2 cellular contexts compared by ENCODE assay signal in the genomic region with DNA sequence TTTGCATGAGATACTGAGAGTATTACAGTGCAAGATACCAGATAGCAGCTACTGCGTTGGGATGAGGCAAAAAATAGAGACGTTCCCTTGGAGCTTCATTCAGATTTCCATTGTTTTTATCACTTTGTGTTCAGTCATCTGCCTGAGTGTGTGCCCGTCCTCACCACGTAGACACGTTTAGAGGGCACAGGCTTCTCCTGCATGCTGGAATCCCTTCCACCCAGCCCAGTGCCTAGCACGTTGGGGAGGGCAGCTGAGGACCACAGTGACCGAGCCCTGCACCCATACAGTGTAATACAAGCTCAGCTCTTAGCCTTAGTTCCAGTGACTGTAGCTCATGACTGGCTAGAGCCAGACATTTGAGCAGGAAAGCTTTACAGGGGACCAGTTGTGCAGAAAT.
TF ChIP-seq lines count a peak whose summit lies in the region.

No MANE protein-coding gene starts in this region.

TF ChIP-seq in GM23338, 12 proteins besides CTCF, POLR2A, EP300 and RAD21:
- TF ChIP-seq CREB1 (CRISPR knock-in tag; IDR thresholded peaks at IDR 0.05; ENCODE audit: low read depth) (no peak), STAT1 (IDR thresholded peaks at IDR 0.05; ENCODE audit: unreplicated experiment) (no peak), ZNF331 (CRISPR knock-in tag; IDR thresholded peaks at IDR 0.05; ENCODE audit: low read depth) (no peak), EZH2phosphoT487 (IDR thresholded peaks at IDR 0.05; ENCODE audit: unreplicated experiment) (no peak)
- TF ChIP-seq, protein P1, sequence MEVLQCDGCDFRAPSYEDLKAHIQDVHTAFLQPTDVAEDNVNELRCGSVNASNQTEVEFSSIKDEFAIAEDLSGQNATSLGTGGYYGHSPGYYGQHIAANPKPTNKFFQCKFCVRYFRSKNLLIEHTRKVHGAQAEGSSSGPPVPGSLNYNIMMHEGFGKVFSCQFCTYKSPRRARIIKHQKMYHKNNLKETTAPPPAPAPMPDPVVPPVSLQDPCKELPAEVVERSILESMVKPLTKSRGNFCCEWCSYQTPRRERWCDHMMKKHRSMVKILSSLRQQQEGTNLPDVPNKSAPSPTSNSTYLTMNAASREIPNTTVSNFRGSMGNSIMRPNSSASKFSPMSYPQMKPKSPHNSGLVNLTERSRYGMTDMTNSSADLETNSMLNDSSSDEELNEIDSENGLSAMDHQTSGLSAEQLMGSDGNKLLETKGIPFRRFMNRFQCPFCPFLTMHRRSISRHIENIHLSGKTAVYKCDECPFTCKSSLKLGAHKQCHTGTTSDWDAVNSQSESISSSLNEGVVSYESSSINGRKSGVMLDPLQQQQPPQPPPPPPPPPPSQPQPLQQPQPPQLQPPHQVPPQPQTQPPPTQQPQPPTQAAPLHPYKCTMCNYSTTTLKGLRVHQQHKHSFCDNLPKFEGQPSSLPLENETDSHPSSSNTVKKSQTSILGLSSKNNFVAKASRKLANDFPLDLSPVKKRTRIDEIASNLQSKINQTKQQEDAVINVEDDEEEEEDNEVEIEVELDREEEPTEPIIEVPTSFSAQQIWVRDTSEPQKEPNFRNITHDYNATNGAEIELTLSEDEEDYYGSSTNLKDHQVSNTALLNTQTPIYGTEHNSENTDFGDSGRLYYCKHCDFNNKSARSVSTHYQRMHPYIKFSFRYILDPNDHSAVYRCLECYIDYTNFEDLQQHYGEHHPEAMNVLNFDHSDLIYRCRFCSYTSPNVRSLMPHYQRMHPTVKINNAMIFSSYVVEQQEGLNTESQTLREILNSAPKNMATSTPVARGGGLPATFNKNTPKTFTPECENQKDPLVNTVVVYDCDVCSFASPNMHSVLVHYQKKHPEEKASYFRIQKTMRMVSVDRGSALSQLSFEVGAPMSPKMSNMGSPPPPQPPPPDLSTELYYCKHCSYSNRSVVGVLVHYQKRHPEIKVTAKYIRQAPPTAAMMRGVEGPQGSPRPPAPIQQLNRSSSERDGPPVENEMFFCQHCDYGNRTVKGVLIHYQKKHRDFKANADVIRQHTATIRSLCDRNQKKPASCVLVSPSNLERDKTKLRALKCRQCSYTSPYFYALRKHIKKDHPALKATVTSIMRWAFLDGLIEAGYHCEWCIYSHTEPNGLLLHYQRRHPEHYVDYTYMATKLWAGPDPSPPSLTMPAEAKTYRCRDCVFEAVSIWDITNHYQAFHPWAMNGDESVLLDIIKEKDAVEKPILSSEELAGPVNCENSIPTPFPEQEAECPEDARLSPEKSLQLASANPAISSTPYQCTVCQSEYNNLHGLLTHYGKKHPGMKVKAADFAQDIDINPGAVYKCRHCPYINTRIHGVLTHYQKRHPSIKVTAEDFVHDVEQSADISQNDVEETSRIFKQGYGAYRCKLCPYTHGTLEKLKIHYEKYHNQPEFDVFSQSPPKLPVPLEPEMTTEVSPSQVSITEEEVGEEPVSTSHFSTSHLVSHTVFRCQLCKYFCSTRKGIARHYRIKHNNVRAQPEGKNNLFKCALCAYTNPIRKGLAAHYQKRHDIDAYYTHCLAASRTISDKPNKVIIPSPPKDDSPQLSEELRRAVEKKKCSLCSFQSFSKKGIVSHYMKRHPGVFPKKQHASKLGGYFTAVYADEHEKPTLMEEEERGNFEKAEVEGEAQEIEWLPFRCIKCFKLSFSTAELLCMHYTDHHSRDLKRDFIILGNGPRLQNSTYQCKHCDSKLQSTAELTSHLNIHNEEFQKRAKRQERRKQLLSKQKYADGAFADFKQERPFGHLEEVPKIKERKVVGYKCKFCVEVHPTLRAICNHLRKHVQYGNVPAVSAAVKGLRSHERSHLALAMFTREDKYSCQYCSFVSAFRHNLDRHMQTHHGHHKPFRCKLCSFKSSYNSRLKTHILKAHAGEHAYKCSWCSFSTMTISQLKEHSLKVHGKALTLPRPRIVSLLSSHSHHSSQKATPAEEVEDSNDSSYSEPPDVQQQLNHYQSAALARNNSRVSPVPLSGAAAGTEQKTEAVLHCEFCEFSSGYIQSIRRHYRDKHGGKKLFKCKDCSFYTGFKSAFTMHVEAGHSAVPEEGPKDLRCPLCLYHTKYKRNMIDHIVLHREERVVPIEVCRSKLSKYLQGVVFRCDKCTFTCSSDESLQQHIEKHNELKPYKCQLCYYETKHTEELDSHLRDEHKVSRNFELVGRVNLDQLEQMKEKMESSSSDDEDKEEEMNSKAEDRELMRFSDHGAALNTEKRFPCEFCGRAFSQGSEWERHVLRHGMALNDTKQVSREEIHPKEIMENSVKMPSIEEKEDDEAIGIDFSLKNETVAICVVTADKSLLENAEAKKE (CRISPR knock-in tag; IDR thresholded peaks at IDR 0.05): no peak

TF ChIP-seq in H1, 55 proteins besides CTCF, POLR2A, EP300 and RAD21:
- TF ChIP-seq NRF1 (IDR thresholded peaks at IDR 0.05; ENCODE audit: low read depth, low read length) (no peak), SP4 (IDR thresholded peaks at IDR 0.05; ENCODE audit: low read length) (no peak), SIRT6 (IDR thresholded peaks at IDR 0.05; ENCODE audit: low read length) (no peak), BACH1 (IDR thresholded peaks at IDR 0.05; ENCODE audit: low read length) (no peak)
